In genomic region chr14:48615618-48616017, GRCh38 we compare ENCODE assay signal across 35 cellular contexts.
A peak's percentile ranks its signal among the peaks of the same experiment; 100 is the strongest.
DNase-seq lines count a peak whose midpoint lies in the region; ATAC-seq and TF ChIP-seq lines count a peak whose summit lies in the region.
"Had no signal": no experiment of that assay in that cellular context is flagged by ENCODE, and none has a peak within 500 bp of the region (broad histone marks: within the 10 kb centered on the region; RNA-seq: fewer than 3 reads in every experiment).

No MANE protein-coding gene starts in this region.

- H2AFZ ChIP-seq in SK-N-SH (ENCODE audit: low read depth): no peak overlapping the region

- H3K4me2 ChIP-seq in SK-N-SH: no peak overlapping the region
- H3K4me2 ChIP-seq: A549; BLaER1; BLaER1 treated with 17β-estradiol and CSF1 and Interleukin-3, amounts not matched to agents 10 nM and 100 nM had no signal

- H3K27ac ChIP-seq in SK-N-SH (ENCODE audit: low read depth in 2 of 2, low read length in 1 of 2) (no peak overlapping the region), A673 (ENCODE audit: low read depth, low read length, poor library complexity, severe bottlenecking) (peak overlapping the region; percentile 46), tibial nerve (no peak overlapping the region)
- H3K27ac ChIP-seq: 22Rv1; A549; BLaER1; BLaER1 treated with 17β-estradiol and CSF1 and Interleukin-3, amounts not matched to agents 10 nM and 100 nM; C4-2B had no signal

- H3K27me3 Mint-ChIP-seq in mesothelial cell of epicardium (ENCODE audit: low read depth): no peaks in the 10 kb centered on the region
- H3K27me3 Mint-ChIP-seq: B cell; CD4-positive, alpha-beta memory T cell; CD4-positive, alpha-beta T cell; CD4-positive, CD25-positive, alpha-beta regulatory T cell; CD8-positive, alpha-beta memory T cell had no signal

- ATAC-seq in SK-N-SH treated with all-trans-retinoic acid at 6 μM for 48 hours (no peak), left colon (no peak)
- ATAC-seq: A549; CD8-positive, alpha-beta T cell had no signal

- CTCF ChIA-PET in SK-N-SH (lab: Yijun Ruan, JAX): no interaction called here
- CTCF ChIA-PET in A673 (lab: Charles Lee): no interaction called here

- WGBS in SK-N-SH (ENCODE audit: low lambda C conversion rate): 65% methylated on average over 1 of the region's 1 CpG
- WGBS in tibial nerve, 2 donors: 59 to 78% methylated on average over 1 of the region's 1 CpG

- H3K4me3 ChIP-seq in SK-N-SH (ENCODE audit: low read depth in 2 of 2, low read length in 1 of 2) (no peak overlapping the region), A673 (ENCODE audit: low read depth, low read length, poor library complexity, severe bottlenecking) (no peak overlapping the region), tibial nerve (no peak overlapping the region)
- H3K4me3 ChIP-seq: A549; BLaER1; BLaER1 treated with 17β-estradiol and CSF1 and Interleukin-3, amounts not matched to agents 10 nM and 100 nM had no signal

- no peak for TF ChIP-seq POLR2A in tibial nerve (IDR thresholded peaks at IDR 0.05)

- H3K9me3 Mint-ChIP-seq in mesothelial cell of epicardium: peaks cover 14% of the 10 kb centered on the region

- no peak overlapping the region for H3K9ac ChIP-seq in SK-N-SH
- H3K9ac ChIP-seq: BLaER1; BLaER1 treated with 17β-estradiol and CSF1 and Interleukin-3, amounts not matched to agents 10 nM and 100 nM had no signal

- no TSS peak for BruUV-seq in A673 (replicated peaks; lab: Mats Ljungman, UMichigan)

- H3K9me3 ChIP-seq in SK-N-SH: no peaks in the 10 kb centered on the region
- no peaks in the 10 kb centered on the region for H3K9me3 ChIP-seq in A673 (ENCODE audit: low read depth, low read length, poor library complexity, severe bottlenecking)
- H3K9me3 ChIP-seq in tibial nerve: peaks cover 0 to 3% (median 0%) of the 10 kb centered on the region in 4 donors
- H3K9me3 ChIP-seq: A549, BE2C, Caco-2 had no signal

- no peaks in the 10 kb centered on the region for H4K20me1 ChIP-seq in SK-N-SH (ENCODE audit: insufficient read depth)
- H4K20me1 ChIP-seq: BLaER1; BLaER1 treated with 17β-estradiol and CSF1 and Interleukin-3, amounts not matched to agents 10 nM and 100 nM had no signal

- H3F3A ChIP-seq in SK-N-SH (replicated peaks; ENCODE audit: insufficient read depth): no peaks in the 10 kb centered on the region

- intact Hi-C loops in A673 (cut with micrococcal nuclease; ENCODE audit: unreplicated experiment): no loop called here
- intact Hi-C loops in left colon (cut with DNase I, micrococcal nuclease): no loop called here

- DNase-seq in SK-N-SH: no peak
- DNase-seq in A673 (ENCODE audit: low spot score): no peak
- peak; percentile 66 for DNase-seq in NCI-H226
- DNase-seq in mesothelial cell of epicardium (ENCODE audit: low spot score in 2 of 2, unreplicated experiment in 2 of 2): no peak
- no peak for DNase-seq in left colon
- no peak for DNase-seq in tibial nerve (ENCODE audit: low spot score in 2 of 2)
- no peak for DNase-seq in HK-2 (ENCODE audit: unreplicated experiment)
- DNase-seq: 8988T; ACHN; AML-193; BE2C; C1 segment of cervical spinal cord; Caco-2; Calu3; CD4-positive, alpha-beta memory T cell; CD4-positive, alpha-beta T cell; CD4-positive, CD25-positive, alpha-beta regulatory T cell; CD8-positive, alpha-beta memory T cell; CD8-positive, alpha-beta T cell; COR-L47; DMS 273 treated with DMSO at 0.1 percent for 48 hours; DMS153; DMS53; DMS79; DMS79 treated with DMSO at 0.1 percent for 48 hours; DND-41; EL had no signal

- no peaks in the 10 kb centered on the region for H3K36me3 ChIP-seq in SK-N-SH (replicated peaks in 1 of 2; ENCODE audit: control insufficient read depth in 1 of 2, insufficient read depth in 2 of 2, low read length in 1 of 2)
- no peaks in the 10 kb centered on the region for H3K36me3 ChIP-seq in A673 (ENCODE audit: insufficient read depth, low read length, poor library complexity, severe bottlenecking)
- no peaks in the 10 kb centered on the region for H3K36me3 ChIP-seq in tibial nerve
- H3K36me3 ChIP-seq: BE2C; BLaER1; BLaER1 treated with 17β-estradiol and CSF1 and Interleukin-3, amounts not matched to agents 10 nM and 100 nM had no signal

- TF ChIP-seq RAD21 in SK-N-SH (IDR thresholded peaks at IDR 0.05; ENCODE audit: low read length): no peak

- no peaks in the 10 kb centered on the region for H3K27me3 ChIP-seq in SK-N-SH (ENCODE audit: insufficient read depth)
- H3K27me3 ChIP-seq in A673 (replicated peaks; ENCODE audit: insufficient read depth, low read depth, low read length, poor library complexity): no peaks in the 10 kb centered on the region
- no peaks in the 10 kb centered on the region for H3K27me3 ChIP-seq in tibial nerve
- H3K27me3 ChIP-seq: BE2C; BLaER1; BLaER1 treated with 17β-estradiol and CSF1 and Interleukin-3, amounts not matched to agents 10 nM and 100 nM had no signal

- no peak for TF ChIP-seq CTCF in SK-N-SH (IDR thresholded peaks at IDR 0.05)
- TF ChIP-seq CTCF in A673 (conservative IDR thresholded peaks at IDR 0.05; ENCODE audit: low read depth, low read length): no peak
- no peak for TF ChIP-seq CTCF in mesothelial cell of epicardium (IDR thresholded peaks at IDR 0.05; ENCODE audit: unreplicated experiment)
- TF ChIP-seq CTCF in tibial nerve (IDR thresholded peaks at IDR 0.05): no peak

- H3K79me2 ChIP-seq in SK-N-SH (ENCODE audit: insufficient read depth): no peaks in the 10 kb centered on the region

- H3K9me2 ChIP-seq in SK-N-SH: no peaks in the 10 kb centered on the region

- H3K4me1 Mint-ChIP-seq in mesothelial cell of epicardium: peaks cover 39% of the 10 kb centered on the region
- H3K4me1 Mint-ChIP-seq: B cell; CD14-positive monocyte; CD4-positive, alpha-beta memory T cell; CD4-positive, CD25-positive, alpha-beta regulatory T cell; CD8-positive, alpha-beta memory T cell had no signal

- POLR2A ChIA-PET in SK-N-SH (lab: Yijun Ruan, JAX): no interaction called here
- POLR2A ChIA-PET in A673 (lab: Charles Lee; ENCODE audit: low non-redundant PET): no interaction called here

- no peaks in the 10 kb centered on the region; a peak in 1 of 4 replicates for H3K4me1 ChIP-seq in SK-N-SH (ENCODE audit: control insufficient read depth in 1 of 2, insufficient read depth in 2 of 2, low read depth in 1 of 2, low read length in 1 of 2)
- H3K4me1 ChIP-seq in A673 (ENCODE audit: insufficient read depth, low read length, poor library complexity, severe bottlenecking): peaks cover 31% of the 10 kb centered on the region
- H3K4me1 ChIP-seq in tibial nerve: no peaks in the 10 kb centered on the region
- H3K4me1 ChIP-seq: A549; BE2C; BLaER1; BLaER1 treated with 17β-estradiol and CSF1 and Interleukin-3, amounts not matched to agents 10 nM and 100 nM; Caco-2 had no signal

- H3K27ac Mint-ChIP-seq in mesothelial cell of epicardium: peak overlapping the region; percentile 81
- H3K27ac Mint-ChIP-seq: B cell; CD14-positive monocyte; CD4-positive, alpha-beta memory T cell; CD4-positive, alpha-beta T cell; CD4-positive, CD25-positive, alpha-beta regulatory T cell; CD8-positive, alpha-beta memory T cell; CD8-positive, alpha-beta T cell had no signal

- no peak overlapping the region for H3K4me3 Mint-ChIP-seq in mesothelial cell of epicardium
- H3K4me3 Mint-ChIP-seq: B cell; CD14-positive monocyte; CD4-positive, alpha-beta memory T cell; CD4-positive, alpha-beta T cell; CD4-positive, CD25-positive, alpha-beta regulatory T cell; CD8-positive, alpha-beta memory T cell; CD8-positive, alpha-beta T cell had no signal

- TF ChIP-seq EP300 in SK-N-SH (IDR thresholded peaks at IDR 0.05; ENCODE audit: borderline replicate concordance in 1 of 2, low read depth in 1 of 2, low read length in 1 of 2) (no peak), tibial nerve (IDR thresholded peaks at IDR 0.05) (no peak)

- peaks cover 10% of the 10 kb centered on the region for H3K36me3 Mint-ChIP-seq in mesothelial cell of epicardium
- H3K36me3 Mint-ChIP-seq: CD14-positive monocyte; CD4-positive, alpha-beta memory T cell; CD4-positive, CD25-positive, alpha-beta regulatory T cell; CD8-positive, alpha-beta memory T cell; CD8-positive, alpha-beta T cell had no signal

TF ChIP-seq in SK-N-SH treated with all-trans-retinoic acid at 6 μM for 48 hours, 23 proteins besides CTCF, POLR2A, EP300 and RAD21:
- TF ChIP-seq RARB (CRISPR knock-in tag; IDR thresholded peaks at IDR 0.05) (no peak), ISL1 (CRISPR knock-in tag; IDR thresholded peaks at IDR 0.05) (peak; percentile 66), ZFP30 (CRISPR knock-in tag; IDR thresholded peaks at IDR 0.05) (no peak)

TF ChIP-seq in SK-N-SH, 30 proteins besides CTCF, POLR2A, EP300 and RAD21:
- TF ChIP-seq NFIC (IDR thresholded peaks at IDR 0.05; ENCODE audit: borderline replicate concordance) (no peak), ELF1 (IDR thresholded peaks at IDR 0.05) (no peak), SIN3A (IDR thresholded peaks at IDR 0.05; ENCODE audit: borderline replicate concordance, low read depth, low read length) (no peak), PBX3 (IDR thresholded peaks at IDR 0.05) (no peak), EZH2phosphoT487 (IDR thresholded peaks at IDR 0.05; ENCODE audit: borderline replicate concordance, low read depth) (no peak), IRF3 (IDR thresholded peaks at IDR 0.05; ENCODE audit: low read depth, low read length) (no peak), NRF1 (IDR thresholded peaks at IDR 0.05; ENCODE audit: low read depth, low read length) (no peak)
